In genomic region chr14:62673014-62673727, GRCh38 we compare ENCODE assay signal across 26 cellular contexts.
"Had no signal": no experiment of that assay in that cellular context is flagged by ENCODE, and none has a peak within 500 bp of the region (broad histone marks: within the 10 kb centered on the region; RNA-seq: fewer than 3 reads in every experiment).

No MANE protein-coding gene starts in this region.

- H3K9me3 ChIP-seq: adrenal gland, body of pancreas, breast epithelium, Peyer's patch, SJSA1, SK-N-SH had no signal

- H3K27me3 ChIP-seq: adrenal gland, body of pancreas, breast epithelium, Peyer's patch, SJSA1 had no signal

- DNase-seq: activated CD4-positive, alpha-beta T cell treated with anti-CD3 and anti-CD28 coated beads, Interleukin-2, amount 10 ng/mL, durations not matched to agents 24 days and 14 days; activated CD4-positive, alpha-beta T cell treated with anti-CD3 and anti-CD28 coated beads, Interleukin-2, amount 50 U/mL, for 4 hours; activated CD8-positive, alpha-beta T cell treated with anti-CD3 and anti-CD28 coated beads for 36 hours; activated gamma-delta T cell treated with Interleukin-2 at 50 U/mL for 16 hours; activated naive CD4-positive, alpha-beta T cell treated with anti-CD3 and anti-CD28 coated beads for 36 hours; activated T-cell treated with anti-CD3 and anti-CD28 coated beads, Interleukin-2, amount 50 U/mL, for 4 hours; adrenal gland; body of pancreas; KG1; NCI-H1092 treated with DMSO at 0.1 percent for 48 hours; NCI-H1417; NCI-H146; NCI-H187; NCI-H2029 treated with DMSO at 0.1 percent for 48 hours; NCI-H226; NCI-H446 treated with DMSO at 0.1 percent for 48 hours; NCI-H524; NCI-H774; PC-3; Peyer's patch; RPMI8226; SHP77 treated with DMSO at 0.1 percent for 48 hours; SK-N-SH had no signal

- H3K27ac ChIP-seq: adrenal gland, body of pancreas, breast epithelium, Peyer's patch, SJSA1 had no signal

- H3K9me2 ChIP-seq: SK-N-SH had no signal

- H3K4me3 ChIP-seq: adrenal gland, body of pancreas, breast epithelium, Peyer's patch, SJSA1 had no signal

- ATAC-seq: activated CD8-positive, alpha-beta T cell treated with anti-CD3 and anti-CD28 coated beads for 36 hours; activated naive CD4-positive, alpha-beta T cell treated with anti-CD3 and anti-CD28 coated beads, Interleukin-2, amount 50 U/mL, for 72 hours; activated T-cell treated with anti-CD3 and anti-CD28 coated beads, Interleukin-2, amount 50 U/mL, for 4 hours; body of pancreas; PC-3 had no signal

- H3K36me3 ChIP-seq: adrenal gland, breast epithelium, Peyer's patch, SJSA1 had no signal

- H3K9ac ChIP-seq: SK-N-SH had no signal

- H3K4me1 ChIP-seq: adrenal gland, body of pancreas, breast epithelium, Peyer's patch, SJSA1 had no signal

- H3K4me2 ChIP-seq: SK-N-SH had no signal
